ENCODE assay signal across 23 cellular contexts in genomic region chr12:20476551-20476950, GRCh38.
"Had no signal": no experiment of that assay in that cellular context is flagged by ENCODE, and none has a peak within 500 bp of the region (broad histone marks: within the 10 kb centered on the region; RNA-seq: fewer than 3 reads in every experiment).

No MANE protein-coding gene starts in this region.

- H3K4me3 ChIP-seq: body of pancreas, K562, SK-N-MC had no signal

- H3K27ac ChIP-seq: body of pancreas, SK-N-MC, VCaP had no signal

- H3K27me3 ChIP-seq: body of pancreas had no signal

- H3K9me3 ChIP-seq: body of pancreas had no signal

- H3K4me1 ChIP-seq: body of pancreas had no signal

- ATAC-seq: activated CD4-positive, alpha-beta T cell treated with anti-CD3 and anti-CD28 coated beads for 36 hours; activated CD8-positive, alpha-beta T cell treated with anti-CD3 and anti-CD28 coated beads for 36 hours; activated T-cell treated with anti-CD3 and anti-CD28 coated beads, Interleukin-2, amount 50 U/mL, for 72 hours; body of pancreas; K562; Panc1; Right ventricle myocardium inferior; T-cell had no signal

- DNase-seq: activated CD4-positive, alpha-beta T cell treated with anti-CD3 and anti-CD28 coated beads for 36 hours; activated CD8-positive, alpha-beta memory T cell treated with anti-CD3 and anti-CD28 coated beads, Interleukin-2, amount 50 U/mL, for 4 hours; activated CD8-positive, alpha-beta T cell treated with anti-CD3 and anti-CD28 coated beads for 36 hours; activated naive CD4-positive, alpha-beta T cell; activated T-cell treated with anti-CD3 and anti-CD28 coated beads, Interleukin-2, amount 50 U/mL, for 72 hours; aorta; body of pancreas; Karpas-422; MM.1S; NCI-H1105 treated with DMSO at 0.1 percent for 48 hours; NCI-H1436 treated with DMSO at 0.1 percent for 48 hours; NCI-H187; NCI-H2081; NCI-H510A treated with DMSO at 0.1 percent for 48 hours; RPMI8226; T-cell; T-helper 2 cell; T1000 had no signal
